Comparison of ENCODE assay signal across 9 cellular contexts in genomic region chr10:132335189-132336063, GRCh38. TPM values are rescaled to one million over a fixed set of nuclear protein-coding genes. Genes with fewer than 3 reads are reported as not detected.
DNase-seq lines count a peak whose midpoint lies in the region; ATAC-seq and TF ChIP-seq lines count a peak whose summit lies in the region.
"Had no signal": no experiment of that assay in that cellular context is flagged by ENCODE, and none has a peak within 500 bp of the region (broad histone marks: within the 10 kb centered on the region; RNA-seq: fewer than 3 reads in every experiment).

No MANE protein-coding gene starts in this region.

- H3K4me2 ChIP-seq in MM.1S (ENCODE audit: low read depth, low read length), result no peak overlapping the region

- peaks cover 29% of the 10 kb centered on the region for H3K4me1 Mint-ChIP-seq in endothelial cell (ENCODE audit: unreplicated experiment)

- H3K4me1 ChIP-seq in lung (ENCODE audit: control insufficient read depth in 2 of 2, insufficient read depth in 2 of 2, low read length in 2 of 2) (peaks cover 4 to 6% of the 10 kb centered on the region in 2 donors), MM.1S (ENCODE audit: low read length) (peaks cover 6% of the 10 kb centered on the region; the same call in 1 of the 2 replicates)

- no peaks in the 10 kb centered on the region for H3K9me2 ChIP-seq in MM.1S (replicated peaks; ENCODE audit: insufficient read depth, low read length)

- no peak for TF ChIP-seq CTCF in lung (IDR thresholded peaks at IDR 0.05; ENCODE audit: control extremely low read depth, extremely low read depth)
- TF ChIP-seq CTCF in MM.1S (IDR thresholded peaks at IDR 0.05; ENCODE audit: low read length), result no peak
- TF ChIP-seq CTCF in endothelial cell (IDR thresholded peaks at IDR 0.05; ENCODE audit: unreplicated experiment), result no peak

- H3K9me3 Mint-ChIP-seq in endothelial cell (ENCODE audit: unreplicated experiment), result no peaks in the 10 kb centered on the region
- H3K9me3 Mint-ChIP-seq: activated naive CD8-positive, alpha-beta T cell treated with anti-CD3 and anti-CD28 coated beads, Interleukin-2, amount 10 ng/mL, durations not matched to agents 7 days and 5 days had no signal

- ATAC-seq in GM21786 (IDR thresholded peaks at IDR 0.05; ENCODE audit: unreplicated experiment), result peak; percentile 49
- peak; percentile 74 for ATAC-seq in lung (ENCODE audit: insufficient read depth, low FRiP score)

- peaks cover 4% of the 10 kb centered on the region; the same call in 1 of the 2 replicates for H3F3A ChIP-seq in MM.1S (ENCODE audit: insufficient read depth, low read length)

- H3K36me3 ChIP-seq in lung (ENCODE audit: control insufficient read depth in 2 of 2, insufficient read depth in 2 of 2, low read length in 2 of 2) (peaks cover 0 to 2% of the 10 kb centered on the region in 2 donors), MM.1S (replicated peaks; ENCODE audit: insufficient read depth, low read length) (no peaks in the 10 kb centered on the region)

- H3K4me3 ChIP-seq in lung (no peak overlapping the region), MM.1S (ENCODE audit: low read length) (no peak overlapping the region)

- peaks cover 12% of the 10 kb centered on the region for H3K79me2 ChIP-seq in MM.1S (ENCODE audit: low read length)

- DNase-seq in ELF-1 (ENCODE audit: low read depth, low spot score) (peak; percentile 39), NOMO-1 treated with DMSO at 0.1 percent for 48 hours (lab: John Stamatoyannopoulos, UW; ENCODE audit: unreplicated experiment) (peak; percentile 100), lung (ENCODE audit: low spot score) (peak; percentile 83), NCI-H2081 (lab: John Stamatoyannopoulos, UW) (no peak), MM.1S (no peak), HuH-7.5 (ENCODE audit: low spot score) (no peak), endothelial cell (ENCODE audit: low spot score) (no peak)
- DNase-seq: activated naive CD8-positive, alpha-beta T cell treated with anti-CD3 and anti-CD28 coated beads, Interleukin-2, amount 10 ng/mL, durations not matched to agents 7 days and 5 days had no signal

- H3K36me3 Mint-ChIP-seq in endothelial cell (ENCODE audit: low read depth, unreplicated experiment), result peaks cover 13% of the 10 kb centered on the region

- no peaks in the 10 kb centered on the region for H4K20me1 ChIP-seq in MM.1S (ENCODE audit: insufficient read depth, low read length)

- H3K9me3 ChIP-seq in lung (ENCODE audit: control insufficient read depth in 2 of 2, insufficient read depth in 1 of 2, low read length in 1 of 2) (no peaks in the 10 kb centered on the region), MM.1S (replicated peaks; ENCODE audit: insufficient read depth, low read length) (no peaks in the 10 kb centered on the region)

- H2AFZ ChIP-seq in MM.1S (ENCODE audit: low read length), result no peak overlapping the region

- H3K27ac ChIP-seq in lung (ENCODE audit: low read depth in 1 of 2, low read length in 1 of 2) (peak overlapping the region in 1 of 2 donors; percentile 89), MM.1S (ENCODE audit: low read length) (no peak overlapping the region)

- no peak overlapping the region for H3K27ac Mint-ChIP-seq in endothelial cell (ENCODE audit: unreplicated experiment)

- H3K9ac ChIP-seq in MM.1S (ENCODE audit: low read length), result no peak overlapping the region

- peaks cover 12% of the 10 kb centered on the region for H3K27me3 Mint-ChIP-seq in endothelial cell (ENCODE audit: unreplicated experiment)
- H3K27me3 Mint-ChIP-seq: activated naive CD8-positive, alpha-beta T cell treated with anti-CD3 and anti-CD28 coated beads, Interleukin-2, amount 10 ng/mL, durations not matched to agents 7 days and 5 days had no signal

- WGBS in lung, 2 donors, result 31 to 47% methylated on average over 14 of the region's 14 CpGs

- no peaks in the 10 kb centered on the region for H3K27me3 ChIP-seq in lung (ENCODE audit: control insufficient read depth, insufficient read depth)
- no peaks in the 10 kb centered on the region for H3K27me3 ChIP-seq in MM.1S (replicated peaks; ENCODE audit: insufficient read depth, low read length)

- no peak overlapping the region for H3K4me3 Mint-ChIP-seq in endothelial cell (ENCODE audit: unreplicated experiment)
- H3K4me3 Mint-ChIP-seq: activated naive CD8-positive, alpha-beta T cell treated with anti-CD3 and anti-CD28 coated beads, Interleukin-2, amount 10 ng/mL, durations not matched to agents 7 days and 5 days had no signal

RNA-seq across cellular contexts. Expression of gene LRRC27, which starts 3.4 kb away (rescaled TPM):
- 10 to 100 TPM; 16.1 to 25.5 TPM for total RNA-seq in lung
- 10 to 100 TPM in 1 of 2 donors, 1 to 10 TPM in 1; 5.8 to 18.3 TPM for polyA plus RNA-seq in lung
- total RNA-seq in endothelial cell (ENCODE audit: unreplicated experiment), result 11.1 TPM

RNA-seq across cellular contexts. Expression of gene STK32C, which starts 27.7 kb away (rescaled TPM):
- total RNA-seq in lung (10 to 100 TPM in 1 of 2 donors, 1 to 10 TPM in 1; 5.1 to 22.0 TPM), endothelial cell (ENCODE audit: unreplicated experiment) (12.6 TPM)
- 10 to 100 TPM; 15.7 to 16.9 TPM for polyA plus RNA-seq in lung

Comparison
In these comparisons a context has a peak if more than half of its experiments do, and no peak if none do; other contexts are left out.
1. DNase-seq: peak in ELF-1 (single experiment), NOMO-1 treated with DMSO at 0.1 percent for 48 hours (single experiment) and lung (single experiment); none in NCI-H2081 (0 of 2), MM.1S (single experiment), HuH-7.5 (single experiment) and endothelial cell (single experiment).